11 cellular contexts compared by ENCODE assay signal in genomic region chr17:10628756-10629155, GRCh38. TPM values are rescaled to one million over a fixed set of nuclear protein-coding genes. Genes with fewer than 3 reads are reported as not detected.
DNase-seq lines count a peak whose midpoint lies in the region; ATAC-seq and TF ChIP-seq lines count a peak whose summit lies in the region.
"Had no signal": no experiment of that assay in that cellular context is flagged by ENCODE, and none has a peak within 500 bp of the region (broad histone marks: within the 10 kb centered on the region; RNA-seq: fewer than 3 reads in every experiment).

No MANE protein-coding gene starts in this region.

- no peaks in the 10 kb centered on the region for H4K20me1 ChIP-seq in SU-DHL-6 (ENCODE audit: low read depth, low read length)

- no peak overlapping the region for H2AFZ ChIP-seq in SU-DHL-6 (ENCODE audit: low read depth, low read length, severe bottlenecking)

- no peaks in the 10 kb centered on the region for H3K79me2 ChIP-seq in SU-DHL-6 (ENCODE audit: insufficient read depth, low read length)

- H3F3A ChIP-seq in SU-DHL-6 (ENCODE audit: insufficient read depth): no peaks in the 10 kb centered on the region

- DNase-seq in AG10803 (ENCODE audit: low read depth) (no peak), GM10248 (ENCODE audit: extremely low spot score) (no peak), iPS-NIHi7 (ENCODE audit: extremely low spot score) (peak; percentile 71), vagina (ENCODE audit: extremely low spot score in 2 of 2) (no peak)
- DNase-seq: IMR-90, left ventricle myocardium superior, NCI-H510A had no signal

- CTCF ChIA-PET in GM10248 (lab: Yijun Ruan, JAX): interaction anchor here (1.1 to 14.4 kb wide), 7 partner anchors 11 to 216 kb away, joined by 4 to 206 read pairs (median 29); no protein-coding TSS in a partner anchor

- H3K27ac ChIP-seq in SU-DHL-6 (ENCODE audit: low read depth, low read length): no peak overlapping the region
- H3K27ac ChIP-seq in vagina: no peak overlapping the region

- H3K9me2 ChIP-seq in SU-DHL-6 (replicated peaks; ENCODE audit: insufficient read depth, low read length): no peaks in the 10 kb centered on the region

- no peak for TF ChIP-seq POLR2A in vagina (IDR thresholded peaks at IDR 0.05)

- H3K27me3 ChIP-seq in SU-DHL-6 (ENCODE audit: low read length) (no peaks in the 10 kb centered on the region), vagina (no peaks in the 10 kb centered on the region)

- H3K4me3 ChIP-seq in AG10803 (ENCODE audit: low read length): no peak overlapping the region
- H3K4me3 ChIP-seq in SU-DHL-6 (ENCODE audit: insufficient read depth, low read length, poor library complexity, severe bottlenecking): no peak overlapping the region
- no peak overlapping the region for H3K4me3 ChIP-seq in vagina

- no peak overlapping the region for H3K9ac ChIP-seq in SU-DHL-6 (ENCODE audit: low read length)

- ATAC-seq in GM21390 (IDR thresholded peaks at IDR 0.05; ENCODE audit: unreplicated experiment): no peak
- ATAC-seq in GM21447 (IDR thresholded peaks at IDR 0.05; ENCODE audit: unreplicated experiment): no peak
- ATAC-seq in GM18870 (IDR thresholded peaks at IDR 0.05; ENCODE audit: unreplicated experiment): no peak
- ATAC-seq: left ventricle myocardium superior had no signal

- TF ChIP-seq CTCF in AG10803 (conservative IDR thresholded peaks at IDR 0.05; ENCODE audit: low read length) (peak; percentile 16; the same call in 1 of the 2 replicates), GM10248 (IDR thresholded peaks at IDR 0.05; ENCODE audit: control extremely low read depth, extremely low read depth, low read depth, missing control alignments) (peak; percentile 30), SU-DHL-6 (IDR thresholded peaks at IDR 0.05; ENCODE audit: insufficient read depth, low read length, poor library complexity, severe bottlenecking) (peak; percentile 20), vagina (IDR thresholded peaks at IDR 0.05) (no peak)

- H3K36me3 ChIP-seq in SU-DHL-6 (ENCODE audit: low read length) (no peaks in the 10 kb centered on the region), vagina (peaks cover 0 to 10% of the 10 kb centered on the region in 2 donors)

- peaks cover 4% of the 10 kb centered on the region for H3K4me1 ChIP-seq in vagina

- intact Hi-C loops in vagina (cut with DNase I): no loop called here

- POLR2A ChIA-PET in GM10248 (lab: Yijun Ruan, JAX): no interaction called here

- H3K4me2 ChIP-seq in SU-DHL-6 (ENCODE audit: low read depth, low read length, poor library complexity, severe bottlenecking): no peak overlapping the region

- H3K9me3 ChIP-seq in SU-DHL-6 (ENCODE audit: insufficient read depth, low read length) (no peaks in the 10 kb centered on the region), vagina (no peaks in the 10 kb centered on the region)

RNA-seq across cellular contexts. Expression of gene MYH3, which starts 28.4 kb away (rescaled TPM):
- total RNA-seq in vagina: 4.9 TPM

Comparison
In these comparisons a context has a peak if more than half of its experiments do, and no peak if none do; other contexts are left out.
1. CTCF ChIP-seq: peak in AG10803 (single experiment), GM10248 (single experiment) and SU-DHL-6 (single experiment); none in vagina (0 of 3).